Comparison of ENCODE assay signal across 8 cellular contexts in genomic region chr14:64805646-64806045, GRCh38.
A peak's percentile ranks its signal among the peaks of the same experiment; 100 is the strongest.
DNase-seq lines count a peak whose midpoint lies in the region; ATAC-seq and TF ChIP-seq lines count a peak whose summit lies in the region.
"Not testable (repeated sequence)": the region's sequence is repeated elsewhere in the genome, so short reads cannot be mapped to it uniquely, and the experiment has no call there.

No MANE protein-coding gene starts in this region.

- not testable (repeated sequence) for H3K27me3 Mint-ChIP-seq in HFFc6 (ENCODE audit: insufficient read depth)

- peaks cover 34% of the 10 kb centered on the region for H3K4me1 ChIP-seq in PC-3 (ENCODE audit: insufficient read depth, low read length)
- H3K4me1 ChIP-seq in osteoblast (ENCODE audit: insufficient read depth, low read length) = peaks cover 23% of the 10 kb centered on the region
- peaks cover 11% of the 10 kb centered on the region for H3K4me1 ChIP-seq in upper lobe of right lung

- peak overlapping the region; percentile 79 for H3K9ac ChIP-seq in PC-3 (ENCODE audit: low read length)

- not testable (repeated sequence) for H3K79me2 ChIP-seq in PC-3 (ENCODE audit: low read length); osteoblast (ENCODE audit: insufficient read depth, low read length)

- CTCF ChIA-PET in PC-3 (lab: Charles Lee) = interaction anchor here (1.0 kb wide), 1 partner anchor 86 kb away, joined by 7 read pairs; no protein-coding TSS in a partner anchor

- POLR2A ChIA-PET in PC-3 (lab: Charles Lee; ENCODE audit: unreplicated experiment) = interaction anchor here (0.5 kb wide), 1 partner anchor 139 kb away, joined by 5 read pairs; no protein-coding TSS in a partner anchor

- H3K27ac Mint-ChIP-seq in HFFc6 = peak overlapping the region; percentile 97

- not testable (repeated sequence) for H3K36me3 ChIP-seq in PC-3 (ENCODE audit: low read depth, low read length); osteoblast (ENCODE audit: insufficient read depth, low read length); upper lobe of right lung

- H3K9me3 Mint-ChIP-seq in HFFc6 = not testable (repeated sequence)

- DNase-seq in HFFc6 = peak; percentile 69
- peak; percentile 94 for DNase-seq in PC-3
- not testable (repeated sequence) for DNase-seq in coronary artery (ENCODE audit: low spot score); osteoblast (ENCODE audit: insufficient read length, low spot score, missing footprints)
- DNase-seq in hepatic stellate cell (ENCODE audit: low spot score) = peak; percentile 52
- peak; percentile 5 for DNase-seq in upper lobe of right lung

- not testable (repeated sequence) for H3K9me3 ChIP-seq in PC-3 (ENCODE audit: low read length); osteoblast (ENCODE audit: low read depth, low read length); upper lobe of right lung

- peaks cover 67% of the 10 kb centered on the region for H3K4me1 Mint-ChIP-seq in HFFc6 (ENCODE audit: low read depth)

- peak overlapping the region; percentile 15 for H3K27ac ChIP-seq in C4-2B
- H3K27ac ChIP-seq in PC-3 (ENCODE audit: low read length) = peak overlapping the region; percentile 93
- peak overlapping the region; percentile 48; the same call in 1 of the 2 replicates for H3K27ac ChIP-seq in VCaP
- peak overlapping the region; percentile 86 for H3K27ac ChIP-seq in coronary artery
- peak overlapping the region; percentile 78 for H3K27ac ChIP-seq in osteoblast (ENCODE audit: low read depth, low read length)
- not testable (repeated sequence) for H3K27ac ChIP-seq in upper lobe of right lung

- not testable (repeated sequence) for H4K20me1 ChIP-seq in PC-3 (ENCODE audit: low read length); osteoblast (ENCODE audit: insufficient read depth, low read length)

- H3K4me3 Mint-ChIP-seq in HFFc6 = peak overlapping the region; percentile 82

- not testable (repeated sequence) for H3K27me3 ChIP-seq in PC-3 (ENCODE audit: low read length); osteoblast (ENCODE audit: insufficient read depth, low read length); upper lobe of right lung

- H3F3A ChIP-seq in PC-3 (ENCODE audit: low read length, unreplicated experiment) = not testable (repeated sequence)

- not testable (repeated sequence) for TF ChIP-seq CTCF in C4-2B (conservative IDR thresholded peaks at IDR 0.05); HFFc6 (IDR thresholded peaks at IDR 0.05); PC-3 (conservative IDR thresholded peaks at IDR 0.05; ENCODE audit: low read depth, low read length); VCaP (conservative IDR thresholded peaks at IDR 0.05); coronary artery (IDR thresholded peaks at IDR 0.05); osteoblast (IDR thresholded peaks at IDR 0.05; ENCODE audit: extremely low read depth, low read depth, low read length); upper lobe of right lung (IDR thresholded peaks at IDR 0.05)

- H3K9me2 ChIP-seq in PC-3 (replicated peaks; ENCODE audit: low read length) = not testable (repeated sequence)

- H3K4me2 ChIP-seq in PC-3 (ENCODE audit: low read length) (peak overlapping the region; percentile 84), osteoblast (ENCODE audit: insufficient read depth, low read length) (peak overlapping the region; percentile 61)

- H3K36me3 Mint-ChIP-seq in HFFc6 (ENCODE audit: low read depth) = not testable (repeated sequence)

- H3K4me3 ChIP-seq in PC-3 (ENCODE audit: low read length) = peak overlapping the region; percentile 52
- not testable (repeated sequence) for H3K4me3 ChIP-seq in coronary artery; osteoblast (ENCODE audit: insufficient read depth, low read length); upper lobe of right lung

- intact Hi-C loops in PC-3 (cut with micrococcal nuclease) = loop anchor here (1.0 to 10.0 kb wide), 4 partner anchors 18 to 179 kb away; partner anchors contain the start of genes CHURC1 and FNTB
- intact Hi-C loops in upper lobe of right lung (cut with DNase I) = not testable (repeated sequence)

- not testable (repeated sequence) for H2AFZ ChIP-seq in PC-3 (ENCODE audit: low read length); osteoblast (ENCODE audit: low read length)

- BruUV-seq in PC-3 (replicated peaks; lab: Mats Ljungman, UMichigan) = not testable (repeated sequence)

- ATAC-seq in PC-3 = peak; percentile 69
- not testable (repeated sequence) for ATAC-seq in upper lobe of right lung
